ENCODE assay signal across 8 cellular contexts in the genomic region with DNA sequence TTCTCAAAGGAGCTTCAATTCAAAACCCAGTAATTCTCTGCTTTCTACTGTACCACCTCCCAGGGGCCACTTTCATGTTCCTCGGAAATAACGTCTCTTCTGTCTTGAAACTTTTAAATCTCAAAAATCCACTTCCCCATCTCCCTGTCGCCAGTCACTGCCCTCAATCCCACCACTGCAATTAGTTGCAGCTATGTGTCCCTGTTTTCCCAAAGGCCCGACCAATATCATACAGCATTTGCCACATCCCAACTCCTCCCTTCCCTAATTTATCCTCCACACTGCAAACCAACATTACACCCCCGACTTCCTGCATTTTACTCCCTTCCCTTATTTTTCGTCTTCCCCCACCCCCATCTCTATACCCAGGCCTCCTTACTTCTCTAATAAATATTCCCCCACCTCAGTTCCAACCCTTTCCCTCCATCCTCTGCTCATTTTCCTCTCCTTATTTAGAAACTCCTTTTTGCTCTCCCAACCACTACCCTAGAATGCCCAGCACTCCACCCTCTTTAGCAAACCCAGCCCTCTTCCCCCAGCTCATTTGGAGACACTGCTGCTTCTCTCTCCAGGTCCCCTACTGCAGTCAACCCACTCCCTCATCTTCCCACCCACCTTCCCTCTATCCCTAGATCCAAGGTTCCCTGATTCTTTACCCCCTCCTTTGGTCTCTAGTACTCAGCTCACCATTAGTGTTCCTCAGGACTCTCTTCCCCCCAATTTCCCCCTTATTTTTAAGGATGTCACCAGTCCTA. TPM values are rescaled to one million over a fixed set of nuclear protein-coding genes. Genes with fewer than 3 reads are reported as not detected.
DNase-seq lines count a peak whose midpoint lies in the region; ATAC-seq and TF ChIP-seq lines count a peak whose summit lies in the region.

No MANE protein-coding gene starts in this region.

- H3K27ac ChIP-seq in BLaER1, result peak overlapping the region; percentile 88
- H3K27ac ChIP-seq in esophagus muscularis mucosa (replicated peaks in 1 of 4), result peak overlapping the region; percentile 94 to 99 (median 98)
- peak overlapping the region; percentile 88 for H3K27ac ChIP-seq in muscle layer of duodenum (ENCODE audit: low read length)

- peak overlapping the region; percentile 96 for H3K9ac ChIP-seq in BLaER1

- H3K4me1 ChIP-seq in BLaER1 (peaks cover 48% of the 10 kb centered on the region), esophagus muscularis mucosa (peaks cover 48 to 71% (median 63%) of the 10 kb centered on the region in 4 donors), muscle layer of duodenum (ENCODE audit: control insufficient read depth in 1 of 2, insufficient read depth in 2 of 2, low read length in 2 of 2) (peaks cover 23 to 44% of the 10 kb centered on the region in 2 donors)

- H4K20me1 ChIP-seq in BLaER1, result peaks cover 57% of the 10 kb centered on the region

- H3K9me3 Mint-ChIP-seq in HFFc6, result no peaks in the 10 kb centered on the region

- no peaks in the 10 kb centered on the region for H3K27me3 ChIP-seq in BLaER1
- no peaks in the 10 kb centered on the region for H3K27me3 ChIP-seq in esophagus muscularis mucosa
- no peaks in the 10 kb centered on the region for H3K27me3 ChIP-seq in muscle layer of duodenum (ENCODE audit: low read depth, low read length)

- peaks cover 84% of the 10 kb centered on the region for H3K4me1 Mint-ChIP-seq in HFFc6 (ENCODE audit: low read depth)
- peaks cover 41% of the 10 kb centered on the region for H3K4me1 Mint-ChIP-seq in T-helper 17 cell

- ATAC-seq in T-helper 17 cell, result no peak

- H3K36me3 ChIP-seq in BLaER1 (no peaks in the 10 kb centered on the region), esophagus muscularis mucosa (no peaks in the 10 kb centered on the region), muscle layer of duodenum (ENCODE audit: control insufficient read depth in 1 of 2, insufficient read depth in 2 of 2, low read length in 2 of 2) (peaks cover 0 to 9% of the 10 kb centered on the region in 2 donors)

- peak; percentile 39 for DNase-seq in HFFc6
- no peak for DNase-seq in T-helper 17 cell
- DNase-seq in esophagus muscularis mucosa (ENCODE audit: extremely low spot score), result no peak
- no peak for DNase-seq in stimulated activated naive CD4-positive, alpha-beta T cell treated with Interleukin-2 at 50 U/mL for 16 hours (lab: John Stamatoyannopoulos, UW)
- no peak for DNase-seq in foreskin melanocyte
- DNase-seq in NCI-H2171 treated with DMSO at 0.1 percent for 48 hours (lab: John Stamatoyannopoulos, UW), result no peak

- no peak for TF ChIP-seq POLR2A in esophagus muscularis mucosa (IDR thresholded peaks at IDR 0.05; ENCODE audit: low read depth)

- WGBS in esophagus muscularis mucosa, result 4% methylated on average over 6 of the region's 6 CpGs

- H3K27ac Mint-ChIP-seq in HFFc6, result peak overlapping the region; percentile 79
- peak overlapping the region; percentile 94 for H3K27ac Mint-ChIP-seq in T-helper 17 cell

- H3K36me3 Mint-ChIP-seq in HFFc6 (ENCODE audit: low read depth), result no peaks in the 10 kb centered on the region
- peaks cover 5% of the 10 kb centered on the region for H3K36me3 Mint-ChIP-seq in T-helper 17 cell (ENCODE audit: low read depth)

- TF ChIP-seq CTCF in HFFc6 (IDR thresholded peaks at IDR 0.05) (no peak), esophagus muscularis mucosa (IDR thresholded peaks at IDR 0.05) (no peak)

- peak overlapping the region; percentile 96 for H3K4me2 ChIP-seq in BLaER1

- peaks cover 2% of the 10 kb centered on the region; the same call in 1 of the 2 replicates for H3K27me3 Mint-ChIP-seq in HFFc6 (ENCODE audit: insufficient read depth)
- peaks cover 7% of the 10 kb centered on the region for H3K27me3 Mint-ChIP-seq in T-helper 17 cell

- TF ChIP-seq EP300 in esophagus muscularis mucosa (IDR thresholded peaks at IDR 0.05), result no peak

- intact Hi-C loops in esophagus muscularis mucosa (cut with DNase I), result no loop called here

- H3K4me3 Mint-ChIP-seq in HFFc6 (peak overlapping the region; percentile 94), T-helper 17 cell (peak overlapping the region; percentile 97)

- H3K9me3 ChIP-seq in BLaER1 (no peaks in the 10 kb centered on the region), T-helper 17 cell (ENCODE audit: control insufficient read depth, low read length, poor library complexity, severe bottlenecking) (no peaks in the 10 kb centered on the region), esophagus muscularis mucosa (no peaks in the 10 kb centered on the region), muscle layer of duodenum (ENCODE audit: control insufficient read depth in 1 of 2, low read length in 2 of 2) (no peaks in the 10 kb centered on the region)

- H3K4me3 ChIP-seq in BLaER1 (peak overlapping the region; percentile 91), esophagus muscularis mucosa (peak overlapping the region; percentile 70 to 100 (median 95)), muscle layer of duodenum (ENCODE audit: low read depth in 1 of 2, low read length in 2 of 2) (peak overlapping the region; percentile 75 to 90)

RNA-seq across cellular contexts. Expression of gene NPTN, which starts 1.1 kb away (rescaled TPM):
- 100 to 1,000 TPM; 183 to 215 (median 204) TPM for total RNA-seq in HFFc6 (2021; fragmentation: NEBNext Ultra II Directional; extraction: Animal tissue kit (Norgen Biotek cat#: 25700))
- total RNA-seq in T-helper 17 cell, result 10 to 100 TPM; 25.0 to 48.5 TPM
- 100 to 1,000 TPM; 218 to 281 (median 246) TPM for total RNA-seq in esophagus muscularis mucosa

RNA-seq across cellular contexts. Expression of gene CD276, which starts 52.1 kb away (rescaled TPM):
- 100 to 1,000 TPM in 3 of 6 experiments, 10 to 100 TPM in 3; 86.5 to 121 (median 105) TPM for total RNA-seq in HFFc6 (2021; fragmentation: NEBNext Ultra II Directional; extraction: Animal tissue kit (Norgen Biotek cat#: 25700))
- total RNA-seq in T-helper 17 cell (not detected), esophagus muscularis mucosa (10 to 100 TPM; 31.8 to 58.1 (median 40.1) TPM)

Comparison
In these comparisons a context has a peak if more than half of its experiments do, and no peak if none do; other contexts are left out.
1. RNA of gene CD276, which starts 52.1 kb away (total RNA-seq): 86.5 to 121 TPM in HFFc6 and 31.8 to 58.1 TPM in esophagus muscularis mucosa; not detected in T-helper 17 cell; every median in the first group is over 10 times any median in the second.
2. Peak in every context shown above with its lines, with median percentiles within 50 percentile points of each other: H3K27ac ChIP-seq and H3K4me3 ChIP-seq.